Comparison of ENCODE assay signal across 26 cellular contexts in the genomic region with DNA sequence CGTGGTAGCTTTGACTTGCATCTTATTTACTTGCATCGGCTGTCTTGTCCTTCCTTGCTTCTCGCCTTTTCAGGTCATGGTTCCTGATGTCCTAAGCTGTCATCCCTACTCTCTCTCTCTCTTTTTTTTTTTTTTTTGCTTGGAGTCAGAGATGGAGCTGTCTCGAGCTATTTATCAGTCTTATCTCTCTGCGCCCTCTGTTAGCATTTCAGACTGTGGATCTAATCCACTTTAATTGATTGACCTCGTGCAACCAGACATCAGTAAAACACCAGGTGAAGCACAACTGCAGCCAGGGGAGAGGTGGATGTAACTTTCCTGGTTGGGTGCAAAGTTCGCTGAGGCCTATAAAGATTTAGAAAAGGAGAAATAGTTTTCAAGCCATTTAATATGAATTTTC.
"Had no signal": no experiment of that assay in that cellular context is flagged by ENCODE, and none has a peak within 500 bp of the region (broad histone marks: within the 10 kb centered on the region; RNA-seq: fewer than 3 reads in every experiment).

No MANE protein-coding gene starts in this region.

- ATAC-seq: activated CD4-positive, alpha-beta T cell treated with anti-CD3 and anti-CD28 coated beads for 36 hours; activated CD8-positive, alpha-beta memory T cell treated with anti-CD3 and anti-CD28 coated beads, Interleukin-2, amount 10 ng/mL, durations not matched to agents 7 days and 5 days; activated CD8-positive, alpha-beta T cell treated with anti-CD3 and anti-CD28 coated beads, Interleukin-2, amount 10 ng/mL, durations not matched to agents 7 days and 5 days; esophagus mucosa; foreskin keratinocyte; gastrocnemius medialis; heart left ventricle; T-helper 17 cell had no signal

- DNase-seq: activated CD4-positive, alpha-beta memory T cell treated with anti-CD3 and anti-CD28 coated beads for 36 hours; activated CD4-positive, alpha-beta T cell treated with anti-CD3 and anti-CD28 coated beads for 36 hours; activated CD4-positive, alpha-beta T cell treated with anti-CD3 and anti-CD28 coated beads, Interleukin-2, amount 10 ng/mL, durations not matched to agents 24 days and 14 days; activated CD4-positive, CD25-positive, alpha-beta regulatory T cell; activated CD4-positive, CD25-positive, alpha-beta regulatory T cell treated with anti-CD3 and anti-CD28 coated beads, Interleukin-2, amount 50 U/mL, for 72 hours; activated CD8-positive, alpha-beta memory T cell treated with anti-CD3 and anti-CD28 coated beads, Interleukin-2, amount 10 ng/mL, durations not matched to agents 7 days and 5 days; activated CD8-positive, alpha-beta memory T cell treated with anti-CD3 and anti-CD28 coated beads, Interleukin-2, amount 50 U/mL, for 4 hours; activated CD8-positive, alpha-beta T cell treated with anti-CD3 and anti-CD28 coated beads, Interleukin-2, amount 10 ng/mL, durations not matched to agents 7 days and 5 days; activated gamma-delta T cell; activated naive CD4-positive, alpha-beta T cell; activated naive CD4-positive, alpha-beta T cell treated with anti-CD3 and anti-CD28 coated beads, Interleukin-2, amount 10 ng/mL, durations not matched to agents 7 days and 5 days; activated T-cell treated with anti-CD3 and anti-CD28 coated beads, Interleukin-2, amount 50 U/mL, for 1 hour; activated T-cell treated with anti-CD3 and anti-CD28 coated beads, Interleukin-2, amount 50 U/mL, for 48 hours; amniotic stem cell; anterior cingulate cortex; brain microvascular endothelial cell; effector memory CD4-positive, alpha-beta T cell; endodermal cell; foreskin keratinocyte; gastrocnemius medialis; glutamatergic neuron; heart left ventricle; T-helper 1 cell; T-helper 17 cell; T1000 had no signal
